1 cellular context compared by ENCODE assay signal in the genomic region with DNA sequence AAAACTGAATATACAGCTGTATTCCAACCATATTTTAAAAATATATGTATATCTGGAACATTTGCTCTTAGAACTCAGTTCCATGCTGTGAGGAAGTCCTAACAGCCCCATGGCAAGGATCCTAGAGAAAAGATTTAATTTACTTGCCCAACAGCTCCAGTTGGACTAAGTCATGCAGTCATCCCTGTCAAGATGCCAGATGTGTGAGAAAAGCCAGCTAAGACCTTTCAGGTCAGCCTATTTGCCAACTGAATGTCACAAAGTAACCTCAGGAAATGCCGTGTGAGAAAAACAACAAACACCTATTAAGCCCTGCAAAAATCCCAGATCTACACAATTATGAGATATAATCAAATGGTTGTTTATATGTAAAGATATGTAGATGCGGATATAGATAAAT.
TF ChIP-seq lines count a peak whose summit lies in the region.

No MANE protein-coding gene starts in this region.

TF ChIP-seq in SK-N-SH, 30 proteins besides CTCF, POLR2A, EP300 and RAD21 (continued from another document):
- TF ChIP-seq, protein P1, sequence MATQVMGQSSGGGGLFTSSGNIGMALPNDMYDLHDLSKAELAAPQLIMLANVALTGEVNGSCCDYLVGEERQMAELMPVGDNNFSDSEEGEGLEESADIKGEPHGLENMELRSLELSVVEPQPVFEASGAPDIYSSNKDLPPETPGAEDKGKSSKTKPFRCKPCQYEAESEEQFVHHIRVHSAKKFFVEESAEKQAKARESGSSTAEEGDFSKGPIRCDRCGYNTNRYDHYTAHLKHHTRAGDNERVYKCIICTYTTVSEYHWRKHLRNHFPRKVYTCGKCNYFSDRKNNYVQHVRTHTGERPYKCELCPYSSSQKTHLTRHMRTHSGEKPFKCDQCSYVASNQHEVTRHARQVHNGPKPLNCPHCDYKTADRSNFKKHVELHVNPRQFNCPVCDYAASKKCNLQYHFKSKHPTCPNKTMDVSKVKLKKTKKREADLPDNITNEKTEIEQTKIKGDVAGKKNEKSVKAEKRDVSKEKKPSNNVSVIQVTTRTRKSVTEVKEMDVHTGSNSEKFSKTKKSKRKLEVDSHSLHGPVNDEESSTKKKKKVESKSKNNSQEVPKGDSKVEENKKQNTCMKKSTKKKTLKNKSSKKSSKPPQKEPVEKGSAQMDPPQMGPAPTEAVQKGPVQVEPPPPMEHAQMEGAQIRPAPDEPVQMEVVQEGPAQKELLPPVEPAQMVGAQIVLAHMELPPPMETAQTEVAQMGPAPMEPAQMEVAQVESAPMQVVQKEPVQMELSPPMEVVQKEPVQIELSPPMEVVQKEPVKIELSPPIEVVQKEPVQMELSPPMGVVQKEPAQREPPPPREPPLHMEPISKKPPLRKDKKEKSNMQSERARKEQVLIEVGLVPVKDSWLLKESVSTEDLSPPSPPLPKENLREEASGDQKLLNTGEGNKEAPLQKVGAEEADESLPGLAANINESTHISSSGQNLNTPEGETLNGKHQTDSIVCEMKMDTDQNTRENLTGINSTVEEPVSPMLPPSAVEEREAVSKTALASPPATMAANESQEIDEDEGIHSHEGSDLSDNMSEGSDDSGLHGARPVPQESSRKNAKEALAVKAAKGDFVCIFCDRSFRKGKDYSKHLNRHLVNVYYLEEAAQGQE (IDR thresholded peaks at IDR 0.05; ENCODE audit: low read depth, low read length) = no peak
- TF ChIP-seq JUND (IDR thresholded peaks at IDR 0.05) (peak; percentile 54), TAF1 (IDR thresholded peaks at IDR 0.05; ENCODE audit: borderline replicate concordance, low read depth, low read length) (no peak), EZH2phosphoT487 (IDR thresholded peaks at IDR 0.05; ENCODE audit: borderline replicate concordance, low read depth) (no peak), RFX5 (IDR thresholded peaks at IDR 0.05; ENCODE audit: low read length) (no peak), FOXM1 (IDR thresholded peaks at IDR 0.05; ENCODE audit: low read depth) (no peak), MXI1 (IDR thresholded peaks at IDR 0.05; ENCODE audit: low read depth, low read length) (no peak)
- TF ChIP-seq, protein P2, sequence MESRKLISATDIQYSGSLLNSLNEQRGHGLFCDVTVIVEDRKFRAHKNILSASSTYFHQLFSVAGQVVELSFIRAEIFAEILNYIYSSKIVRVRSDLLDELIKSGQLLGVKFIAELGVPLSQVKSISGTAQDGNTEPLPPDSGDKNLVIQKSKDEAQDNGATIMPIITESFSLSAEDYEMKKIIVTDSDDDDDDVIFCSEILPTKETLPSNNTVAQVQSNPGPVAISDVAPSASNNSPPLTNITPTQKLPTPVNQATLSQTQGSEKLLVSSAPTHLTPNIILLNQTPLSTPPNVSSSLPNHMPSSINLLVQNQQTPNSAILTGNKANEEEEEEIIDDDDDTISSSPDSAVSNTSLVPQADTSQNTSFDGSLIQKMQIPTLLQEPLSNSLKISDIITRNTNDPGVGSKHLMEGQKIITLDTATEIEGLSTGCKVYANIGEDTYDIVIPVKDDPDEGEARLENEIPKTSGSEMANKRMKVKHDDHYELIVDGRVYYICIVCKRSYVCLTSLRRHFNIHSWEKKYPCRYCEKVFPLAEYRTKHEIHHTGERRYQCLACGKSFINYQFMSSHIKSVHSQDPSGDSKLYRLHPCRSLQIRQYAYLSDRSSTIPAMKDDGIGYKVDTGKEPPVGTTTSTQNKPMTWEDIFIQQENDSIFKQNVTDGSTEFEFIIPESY (IDR thresholded peaks at IDR 0.05; ENCODE audit: borderline replicate concordance, low read depth) = no peak
- TF ChIP-seq, protein P3, sequence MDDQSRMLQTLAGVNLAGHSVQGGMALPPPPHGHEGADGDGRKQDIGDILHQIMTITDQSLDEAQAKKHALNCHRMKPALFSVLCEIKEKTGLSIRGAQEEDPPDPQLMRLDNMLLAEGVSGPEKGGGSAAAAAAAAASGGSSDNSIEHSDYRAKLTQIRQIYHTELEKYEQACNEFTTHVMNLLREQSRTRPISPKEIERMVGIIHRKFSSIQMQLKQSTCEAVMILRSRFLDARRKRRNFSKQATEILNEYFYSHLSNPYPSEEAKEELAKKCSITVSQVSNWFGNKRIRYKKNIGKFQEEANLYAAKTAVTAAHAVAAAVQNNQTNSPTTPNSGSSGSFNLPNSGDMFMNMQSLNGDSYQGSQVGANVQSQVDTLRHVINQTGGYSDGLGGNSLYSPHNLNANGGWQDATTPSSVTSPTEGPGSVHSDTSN (IDR thresholded peaks at IDR 0.05) = peak; percentile 90
